ENCODE assay signal across 21 cellular contexts in genomic region chr7:140174217-140174616, GRCh38. TPM values are rescaled to one million over a fixed set of nuclear protein-coding genes. Genes with fewer than 3 reads are reported as not detected.
DNase-seq lines count a peak whose midpoint lies in the region; ATAC-seq and TF ChIP-seq lines count a peak whose summit lies in the region.
"Had no signal": no experiment of that assay in that cellular context is flagged by ENCODE, and none has a peak within 500 bp of the region (broad histone marks: within the 10 kb centered on the region; RNA-seq: fewer than 3 reads in every experiment).

No MANE protein-coding gene starts in this region.

- peaks cover 41% of the 10 kb centered on the region for H3K79me2 ChIP-seq in SK-N-SH (ENCODE audit: insufficient read depth)
- H3K79me2 ChIP-seq in GM23248 (ENCODE audit: insufficient read depth): peaks cover 59% of the 10 kb centered on the region

- H3K27ac Mint-ChIP-seq in endodermal cell (no peak overlapping the region), nephron progenitor cell (no peak overlapping the region), immature natural killer cell (peak overlapping the region in 2 of 6 donors; percentile 88 to 95)

- H3K36me3 Mint-ChIP-seq in endodermal cell (ENCODE audit: low read depth) (peaks cover 9% of the 10 kb centered on the region), nephron progenitor cell (ENCODE audit: low read depth) (peaks cover 15% of the 10 kb centered on the region), immature natural killer cell (no peaks in the 10 kb centered on the region)

- POLR2A ChIA-PET in SK-N-SH (lab: Yijun Ruan, JAX): no interaction called here

- TF ChIP-seq EP300 in SK-N-SH (IDR thresholded peaks at IDR 0.05; ENCODE audit: borderline replicate concordance in 1 of 2, low read depth in 1 of 2, low read length in 1 of 2): no peak

- H3K4me2 ChIP-seq in SK-N-SH: 0 out of 2 replicates have a peak overlapping the region, but pooled peaks have one; percentile 99
- peak overlapping the region; percentile 92 for H3K4me2 ChIP-seq in GM23248 (ENCODE audit: unreplicated experiment)

- H3K9me2 ChIP-seq in SK-N-SH (no peaks in the 10 kb centered on the region), GM23248 (ENCODE audit: insufficient read depth) (no peaks in the 10 kb centered on the region)

- H3K4me1 ChIP-seq in SK-N-SH (ENCODE audit: control insufficient read depth in 1 of 2, insufficient read depth in 2 of 2, low read depth in 1 of 2, low read length in 1 of 2) (no peaks in the 10 kb centered on the region), GM23248 (ENCODE audit: insufficient read depth) (peaks cover 10% of the 10 kb centered on the region), endodermal cell (ENCODE audit: control insufficient read depth, insufficient read depth, low read length) (no peaks in the 10 kb centered on the region)

- DNase-seq in SK-N-SH (no peak), GM23248 (no peak), endodermal cell (no peak), nephron progenitor cell (no peak), immature natural killer cell (no peak), DMS 273 (lab: John Stamatoyannopoulos, UW; ENCODE audit: unreplicated experiment) (no peak)
- DNase-seq: activated CD8-positive, alpha-beta T cell treated with anti-CD3 and anti-CD28 coated beads for 36 hours; activated T-cell treated with anti-CD3 and anti-CD28 coated beads, Interleukin-2, amount 50 U/mL, for 1 hour; body of pancreas; cortex of kidney; EL; HCEC 1CT; mammary epithelial cell; NCI-H1048; NCI-H2029 treated with DMSO at 0.1 percent for 48 hours; PC-3 had no signal

- H3K4me3 ChIP-seq in SK-N-SH (ENCODE audit: low read depth in 2 of 2, low read length in 1 of 2) (no peak overlapping the region), GM23248 (peak overlapping the region; percentile 85; the same call in 1 of the 2 replicates), endodermal cell (ENCODE audit: low read length) (no peak overlapping the region)
- H3K4me3 ChIP-seq: body of pancreas had no signal

- H3K9me3 ChIP-seq in SK-N-SH: no peaks in the 10 kb centered on the region
- H3K9me3 ChIP-seq in GM23248 (ENCODE audit: low read depth): no peaks in the 10 kb centered on the region
- no peaks in the 10 kb centered on the region for H3K9me3 ChIP-seq in endodermal cell (ENCODE audit: control insufficient read depth, low read length)
- H3K9me3 ChIP-seq: body of pancreas, pancreas had no signal

- in situ Hi-C loops in GM23248 (cut with MboI): no loop called here

- H3K9me3 Mint-ChIP-seq in endodermal cell (peaks cover 1% of the 10 kb centered on the region), nephron progenitor cell (peaks cover 13% of the 10 kb centered on the region), immature natural killer cell (no peaks in the 10 kb centered on the region)

- H3K27me3 ChIP-seq in SK-N-SH (ENCODE audit: insufficient read depth) (no peaks in the 10 kb centered on the region; the same call in 1 of the 2 replicates), GM23248 (replicated peaks; ENCODE audit: insufficient read depth) (no peaks in the 10 kb centered on the region), endodermal cell (ENCODE audit: control insufficient read depth, insufficient read depth, low read length, poor library complexity, severe bottlenecking) (peaks cover 15% of the 10 kb centered on the region)
- H3K27me3 ChIP-seq: body of pancreas, pancreas had no signal

- H3K4me3 Mint-ChIP-seq in endodermal cell: peak overlapping the region; percentile 78
- H3K4me3 Mint-ChIP-seq in nephron progenitor cell: peak overlapping the region; percentile 84
- no peak overlapping the region for H3K4me3 Mint-ChIP-seq in immature natural killer cell

- 93% methylated on average over 2 of the region's 2 CpGs for WGBS in SK-N-SH (ENCODE audit: low lambda C conversion rate)
- 89 to 94% methylated on average over 2 of the region's 2 CpGs for WGBS in GM23248 (ENCODE audit: low coverage in 1 of 2, low lambda C conversion rate in 2 of 2, missing lambda C conversion rate in 2 of 2), 2 experiments
- 98% methylated on average over 2 of the region's 2 CpGs; no CpG with 5 or more reads in 1 of the 2 experiments for WGBS in endodermal cell (ENCODE audit: insufficient coverage in 1 of 2, insufficient read length in 1 of 2), 2 experiments

- no peak for TF ChIP-seq RAD21 in SK-N-SH (IDR thresholded peaks at IDR 0.05; ENCODE audit: low read length)

- H3K36me3 ChIP-seq in SK-N-SH (replicated peaks in 1 of 2; ENCODE audit: control insufficient read depth in 1 of 2, insufficient read depth in 2 of 2, low read length in 1 of 2) (no peaks in the 10 kb centered on the region), GM23248 (ENCODE audit: low read depth) (no peaks in the 10 kb centered on the region), endodermal cell (ENCODE audit: control insufficient read depth, insufficient read depth, low read length) (no peaks in the 10 kb centered on the region)
- H3K36me3 ChIP-seq: pancreas had no signal

- ATAC-seq in SK-N-SH treated with all-trans-retinoic acid at 6 μM for 48 hours (no peak), GM21526 (IDR thresholded peaks at IDR 0.05; ENCODE audit: low FRiP score, unreplicated experiment) (no peak)
- ATAC-seq: activated CD8-positive, alpha-beta T cell treated with anti-CD3 and anti-CD28 coated beads for 36 hours; activated naive CD4-positive, alpha-beta T cell treated with anti-CD3 and anti-CD28 coated beads, Interleukin-2, amount 50 U/mL, for 72 hours; body of pancreas; pancreas; PC-3; WTC11 had no signal

- no peak overlapping the region for H2AFZ ChIP-seq in SK-N-SH (ENCODE audit: low read depth)
- no peak overlapping the region for H2AFZ ChIP-seq in GM23248

- H4K20me1 ChIP-seq in SK-N-SH (ENCODE audit: insufficient read depth): no peaks in the 10 kb centered on the region; the same call in 1 of the 2 replicates
- H4K20me1 ChIP-seq in GM23248 (ENCODE audit: insufficient read depth): 0 out of 2 replicates have a peak, but pooled peaks cover 4% of the 10 kb centered on the region

- H3K9ac ChIP-seq in SK-N-SH: no peak overlapping the region
- H3K9ac ChIP-seq in GM23248: peak overlapping the region; percentile 96; the same call in 1 of the 2 replicates
- no peak overlapping the region for H3K9ac ChIP-seq in endodermal cell (ENCODE audit: extremely low read depth, low read length, poor library complexity, severe bottlenecking)

- H3K27ac ChIP-seq in SK-N-SH (ENCODE audit: low read depth in 2 of 2, low read length in 1 of 2) (no peak overlapping the region), GM23248 (peak overlapping the region; percentile 95), endodermal cell (ENCODE audit: low read depth, low read length) (no peak overlapping the region)

- H3F3A ChIP-seq in SK-N-SH (replicated peaks; ENCODE audit: insufficient read depth) (peaks cover 11% of the 10 kb centered on the region), GM23248 (ENCODE audit: insufficient read depth) (peaks cover 28% of the 10 kb centered on the region)

- H3K4me1 Mint-ChIP-seq in endodermal cell (peaks cover 25% of the 10 kb centered on the region), nephron progenitor cell (peaks cover 46% of the 10 kb centered on the region), immature natural killer cell (peaks cover 40 to 65% of the 10 kb centered on the region in 2 donors)

- TF ChIP-seq CTCF in SK-N-SH (IDR thresholded peaks at IDR 0.05) (no peak), endodermal cell (conservative IDR thresholded peaks at IDR 0.05) (no peak), nephron progenitor cell (IDR thresholded peaks at IDR 0.05) (no peak)

- peaks cover 20% of the 10 kb centered on the region for H3K27me3 Mint-ChIP-seq in endodermal cell (ENCODE audit: insufficient read depth)
- H3K27me3 Mint-ChIP-seq in nephron progenitor cell (ENCODE audit: low read depth, poor library complexity): peaks cover 7% of the 10 kb centered on the region
- H3K27me3 Mint-ChIP-seq in immature natural killer cell (ENCODE audit: low read depth in 3 of 3): peaks cover 19 to 22% (median 22%) of the 10 kb centered on the region in 3 donors

- CTCF ChIA-PET in SK-N-SH (lab: Yijun Ruan, JAX): interaction anchor here (0.6 to 2.3 kb wide), 7 partner anchors 23 to 438 kb away, joined by 3 to 8 read pairs (median 3); no protein-coding TSS in a partner anchor

TF ChIP-seq in SK-N-SH, 30 proteins besides CTCF, POLR2A, EP300 and RAD21 (continues in another document):
- TF ChIP-seq SIN3A (IDR thresholded peaks at IDR 0.05; ENCODE audit: borderline replicate concordance, low read depth, low read length) (no peak), POLR2AphosphoS5 (IDR thresholded peaks at IDR 0.05; ENCODE audit: low read depth, low read length) (no peak)

TF ChIP-seq in SK-N-SH treated with all-trans-retinoic acid at 6 μM for 48 hours, 23 proteins besides CTCF, POLR2A, EP300 and RAD21 (continues in another document):
- no peak for TF ChIP-seq TSHZ2 (CRISPR knock-in tag; IDR thresholded peaks at IDR 0.05)

RNA-seq across cellular contexts. Expression of gene KDM7A, which starts 2.6 kb away (rescaled TPM):
- polyA plus RNA-seq in SK-N-SH (2012; rRNA removed) (0.94 and 1.1 TPM in 2 replicates), GM23248 (2016; fragmentation: Nextera tagmentation; extraction: Ambion mirVana) (1.9 and 2.3 TPM in 2 replicates), immature natural killer cell (1 to 10 TPM; 3.0 to 4.7 (median 4.5) TPM)
- 0.91 and 1.0 TPM in 2 replicates for polyA plus RNA-seq in SK-N-SH (2012; cell fraction: cytosol; rRNA removed)
- 6.0 and 6.9 TPM in 2 replicates for polyA plus RNA-seq in SK-N-SH (2012; cell fraction: nucleus; rRNA removed)
- total RNA-seq in GM23248 (2014; rRNA removed; shearing (Covaris generic)): 6.7 and 7.8 TPM in 2 replicates
- 10 to 100 TPM; 22.9 to 24.5 TPM for total RNA-seq in endodermal cell
- 12.5 TPM for polyA plus RNA-seq in endodermal cell (2013, experiment 1 of 2)
- polyA plus RNA-seq in endodermal cell (2013, experiment 2 of 2): 11.5 TPM

Comparison
In these comparisons a context has a peak if more than half of its experiments do, and no peak if none do; other contexts are left out.
1. H3K4me3 Mint-ChIP-seq: peak in endodermal cell (single experiment) and nephron progenitor cell (single experiment); none in immature natural killer cell (0 of 5).